ENCODE assay signal across 1 cellular context in genomic region chr17:82935944-82936767, GRCh38.
TF ChIP-seq lines count a peak whose summit lies in the region.

No MANE protein-coding gene starts in this region.

TF ChIP-seq in SK-N-SH, 30 proteins besides CTCF, POLR2A, EP300 and RAD21 (continued from another document):
- no peak for TF ChIP-seq REST (IDR thresholded peaks at IDR 0.05; ENCODE audit: low read depth, low read length)
- no peak for TF ChIP-seq USF2 (IDR thresholded peaks at IDR 0.05; ENCODE audit: borderline replicate concordance, low read depth, low read length)
- TF ChIP-seq RFX5 (IDR thresholded peaks at IDR 0.05; ENCODE audit: low read length) = no peak
- TF ChIP-seq CHD2 (IDR thresholded peaks at IDR 0.05; ENCODE audit: low read length, partially characterized antibody) = no peak
- TF ChIP-seq SMC3 (IDR thresholded peaks at IDR 0.05; ENCODE audit: low read depth, low read length) = no peak
- TF ChIP-seq ZBTB33 (IDR thresholded peaks at IDR 0.05; ENCODE audit: borderline replicate concordance, low read depth) = no peak
- TF ChIP-seq GABPA (IDR thresholded peaks at IDR 0.05; ENCODE audit: low read depth) = no peak
- TF ChIP-seq SIN3A (IDR thresholded peaks at IDR 0.05; ENCODE audit: borderline replicate concordance, low read depth, low read length) = no peak
